Comparison of ENCODE assay signal across 1 cellular context in genomic region chr20:49979030-49979832, GRCh38.
TF ChIP-seq lines count a peak whose summit lies in the region.

No MANE protein-coding gene starts in this region.

TF ChIP-seq in HepG2, 621 proteins besides CTCF, POLR2A, EP300 and RAD21 (continued from another document and continues in another):
- TF ChIP-seq FOXO4 (CRISPR knock-in tag; conservative IDR thresholded peaks at IDR 0.05) (peak; percentile 74; the same call in 1 of the 2 replicates), ZNF619 (CRISPR knock-in tag; IDR thresholded peaks at IDR 0.05) (no peak; the same call in 1 of the 2 replicates), JUND (CRISPR knock-in tag; IDR thresholded peaks at IDR 0.05) (peak; percentile 47), ELF1 (CRISPR knock-in tag; IDR thresholded peaks at IDR 0.05) (peak; percentile 34; the same call in 1 of the 2 replicates), ZNF740 (CRISPR knock-in tag; IDR thresholded peaks at IDR 0.05) (peak; percentile 88), ZNF775 (CRISPR knock-in tag; IDR thresholded peaks at IDR 0.05; ENCODE audit: borderline replicate concordance) (no peak), ZNF777 (CRISPR knock-in tag; IDR thresholded peaks at IDR 0.05) (peak; percentile 68), IRF2 (CRISPR knock-in tag; IDR thresholded peaks at IDR 0.05) (peak; percentile 62), ZNF205 (CRISPR knock-in tag; IDR thresholded peaks at IDR 0.05) (peak; percentile 86; the same call in 1 of the 2 replicates), ZSCAN5A (CRISPR knock-in tag; IDR thresholded peaks at IDR 0.05; ENCODE audit: borderline replicate concordance) (no peak), ZNF513 (CRISPR knock-in tag; conservative IDR thresholded peaks at IDR 0.05) (peak; percentile 97), PTBP1 (IDR thresholded peaks at IDR 0.05; ENCODE audit: low read depth, low read length, poor library complexity, severe bottlenecking) (no peak), ZNF331 (CRISPR knock-in tag; IDR thresholded peaks at IDR 0.05) (peak; percentile 75; the same call in 1 of the 2 replicates), NFYB (CRISPR knock-in tag; IDR thresholded peaks at IDR 0.05) (no peak), ZSCAN20 (CRISPR knock-in tag; IDR thresholded peaks at IDR 0.05; ENCODE audit: borderline replicate concordance) (peak; percentile 92; the same call in 1 of the 2 replicates), ARNTL (CRISPR knock-in tag; IDR thresholded peaks at IDR 0.05) (peak; percentile 86), ZMYM3 (CRISPR knock-in tag; IDR thresholded peaks at IDR 0.05) (peak; percentile 81), KAT2B (IDR thresholded peaks at IDR 0.05; ENCODE audit: borderline replicate concordance, low read depth, low read length) (no peak), ZBTB1 (CRISPR knock-in tag; IDR thresholded peaks at IDR 0.05; ENCODE audit: borderline replicate concordance) (0 out of 2 replicates have a peak, but pooled peaks have one; percentile 49), ZNF574 (CRISPR knock-in tag; IDR thresholded peaks at IDR 0.05) (peak; percentile 76), ZNF644 (CRISPR knock-in tag; IDR thresholded peaks at IDR 0.05; ENCODE audit: low read depth) (no peak; the same call in 1 of the 2 replicates), UBTF (CRISPR knock-in tag; IDR thresholded peaks at IDR 0.05) (peak; percentile 81), TEF (CRISPR knock-in tag; IDR thresholded peaks at IDR 0.05) (0 out of 2 replicates have a peak, but pooled peaks have one; percentile 71), XRCC5 (optimal IDR thresholded peaks at IDR 0.05; ENCODE audit: low read length) (peak; percentile 84), POLR2G (IDR thresholded peaks at IDR 0.05; ENCODE audit: low read depth, low read length) (no peak), ZNF468 (CRISPR knock-in tag; IDR thresholded peaks at IDR 0.05) (no peak), ZFP1 (CRISPR knock-in tag; IDR thresholded peaks at IDR 0.05) (peak; percentile 76; the same call in 1 of the 2 replicates), NCOA5 (CRISPR knock-in tag; IDR thresholded peaks at IDR 0.05) (0 out of 2 replicates have a peak, but pooled peaks have one; percentile 61), GRHL1 (CRISPR knock-in tag; conservative IDR thresholded peaks at IDR 0.05) (no peak), ZNF44 (CRISPR knock-in tag; IDR thresholded peaks at IDR 0.05) (no peak), ZFY (CRISPR knock-in tag; IDR thresholded peaks at IDR 0.05) (peak; percentile 88), ZNF761 (CRISPR knock-in tag; conservative IDR thresholded peaks at IDR 0.05) (0 out of 2 replicates have a peak, but pooled peaks have one; percentile 65), SNAPC2 (CRISPR knock-in tag; IDR thresholded peaks at IDR 0.05) (peak; percentile 74; the same call in 1 of the 2 replicates), ZNF850 (CRISPR knock-in tag; conservative IDR thresholded peaks at IDR 0.05) (no peak), ZMYM2 (CRISPR knock-in tag; IDR thresholded peaks at IDR 0.05) (peak; percentile 68; the same call in 1 of the 2 replicates), AGO2 (optimal IDR thresholded peaks at IDR 0.05; ENCODE audit: low read depth, low read length) (no peak), NR1H2 (CRISPR knock-in tag; IDR thresholded peaks at IDR 0.05; ENCODE audit: borderline replicate concordance, low read depth) (peak; percentile 75; the same call in 1 of the 2 replicates), JDP2 (CRISPR knock-in tag; IDR thresholded peaks at IDR 0.05; ENCODE audit: borderline replicate concordance) (no peak), ZNF280B (CRISPR knock-in tag; IDR thresholded peaks at IDR 0.05; ENCODE audit: borderline replicate concordance) (peak; percentile 92), MYNN (CRISPR knock-in tag; IDR thresholded peaks at IDR 0.05; ENCODE audit: low read depth) (peak; percentile 28; the same call in 1 of the 2 replicates), GPN1 (CRISPR knock-in tag; IDR thresholded peaks at IDR 0.05; ENCODE audit: borderline replicate concordance) (peak; percentile 78; the same call in 1 of the 2 replicates), RBM39 (IDR thresholded peaks at IDR 0.05; ENCODE audit: low read depth, low read length, poor library complexity, severe bottlenecking) (peak; percentile 93), SP140L (CRISPR knock-in tag; IDR thresholded peaks at IDR 0.05; ENCODE audit: borderline replicate concordance) (no peak), ZNF12 (CRISPR knock-in tag; IDR thresholded peaks at IDR 0.05) (peak; percentile 82; the same call in 1 of the 2 replicates), ZNF547 (CRISPR knock-in tag; IDR thresholded peaks at IDR 0.05) (peak; percentile 86), NAIF1 (CRISPR knock-in tag; IDR thresholded peaks at IDR 0.05; ENCODE audit: borderline replicate concordance) (no peak), ZMAT5 (CRISPR knock-in tag; IDR thresholded peaks at IDR 0.05; ENCODE audit: borderline replicate concordance, low read depth) (no peak), FOXJ3 (CRISPR knock-in tag; IDR thresholded peaks at IDR 0.05; ENCODE audit: borderline replicate concordance) (no peak), KDM3A (CRISPR knock-in tag; IDR thresholded peaks at IDR 0.05; ENCODE audit: low read depth) (peak; percentile 100), ZNF30 (CRISPR knock-in tag; IDR thresholded peaks at IDR 0.05) (no peak; the same call in 1 of the 2 replicates), ZNF329 (CRISPR knock-in tag; IDR thresholded peaks at IDR 0.05; ENCODE audit: low read depth) (no peak; the same call in 1 of the 2 replicates), ZNF766 (CRISPR knock-in tag; IDR thresholded peaks at IDR 0.05; ENCODE audit: borderline replicate concordance) (peak; percentile 56; the same call in 1 of the 2 replicates), ZBTB14 (CRISPR knock-in tag; IDR thresholded peaks at IDR 0.05) (peak; percentile 57)
